ENCODE assay signal across 11 cellular contexts in genomic region chr2:215870088-215870490, GRCh38.
DNase-seq lines count a peak whose midpoint lies in the region; ATAC-seq and TF ChIP-seq lines count a peak whose summit lies in the region.
"Had no signal": no experiment of that assay in that cellular context is flagged by ENCODE, and none has a peak within 500 bp of the region (broad histone marks: within the 10 kb centered on the region; RNA-seq: fewer than 3 reads in every experiment).

No MANE protein-coding gene starts in this region.

- peaks cover 17% of the 10 kb centered on the region for H3K4me1 ChIP-seq in PC-9 (replicated peaks; ENCODE audit: insufficient read depth)
- H3K4me1 ChIP-seq in trophoblast cell (ENCODE audit: control insufficient read depth in 1 of 2, insufficient read depth in 2 of 2, low read length in 2 of 2) = peaks cover 7 to 11% of the 10 kb centered on the region in 2 experiments
- H3K4me1 ChIP-seq: body of pancreas had no signal

- H3K79me1 ChIP-seq in trophoblast cell (ENCODE audit: low read length) = peaks cover 16% of the 10 kb centered on the region

- no peak for ATAC-seq in HG02852 (IDR thresholded peaks at IDR 0.05; ENCODE audit: unreplicated experiment)
- no peak for ATAC-seq in GM21515 (IDR thresholded peaks at IDR 0.05; ENCODE audit: unreplicated experiment)
- ATAC-seq: body of pancreas; stimulated activated memory B cell treated with anti-CD40 and anti-IgM and Interleukin-4, amounts not matched to agents 10 μg/mL and 1 μg/mL and 100 μg/mL, for 72 hours had no signal

- H2AFZ ChIP-seq in PC-9 (peak overlapping the region; percentile 27; the same call in 1 of the 2 replicates), trophoblast cell (ENCODE audit: insufficient read depth, low read length, poor library complexity) (no peak overlapping the region)

- TF ChIP-seq CTCF in PC-9 (conservative IDR thresholded peaks at IDR 0.05) (no peak), fibroblast of mammary gland (conservative IDR thresholded peaks at IDR 0.05; ENCODE audit: control insufficient read depth, insufficient read depth, low read depth, low read length) (no peak)

- H3K4me3 ChIP-seq in PC-9 = no peak overlapping the region
- no peak overlapping the region for H3K4me3 ChIP-seq in fibroblast of mammary gland (ENCODE audit: control insufficient read depth, low read depth, low read length)
- no peak overlapping the region for H3K4me3 ChIP-seq in trophoblast cell (ENCODE audit: low read depth, low read length)
- H3K4me3 ChIP-seq: body of pancreas had no signal

- H3K27ac ChIP-seq in PC-9 (peak overlapping the region; percentile 74), trophoblast cell (ENCODE audit: low read depth, low read length) (peak overlapping the region; percentile 53)
- H3K27ac ChIP-seq: body of pancreas had no signal

- peak overlapping the region; percentile 41 for H3K4ac ChIP-seq in trophoblast cell (ENCODE audit: low read depth, low read length)

- peak overlapping the region; percentile 19 for H2AK5ac ChIP-seq in trophoblast cell (ENCODE audit: low read length)

- H2BK5ac ChIP-seq in trophoblast cell (ENCODE audit: low read depth, low read length, poor library complexity) = peak overlapping the region; percentile 35

- H4K91ac ChIP-seq in trophoblast cell (ENCODE audit: low read depth, low read length) = peak overlapping the region; percentile 91

- H3K4me2 ChIP-seq in PC-9 (no peak overlapping the region; the same call in 1 of the 2 replicates), trophoblast cell (ENCODE audit: low read length) (peak overlapping the region; percentile 31)

- BruUV-seq in PC-9 (replicated peaks; lab: Mats Ljungman, UMichigan) = no TSS peak

- no peaks in the 10 kb centered on the region for H3F3A ChIP-seq in PC-9 (ENCODE audit: insufficient read depth, low read depth)

- H3K27me3 ChIP-seq in PC-9 (ENCODE audit: insufficient read depth, low read depth) (no peaks in the 10 kb centered on the region), trophoblast cell (ENCODE audit: insufficient read depth, low read length) (no peaks in the 10 kb centered on the region)
- H3K27me3 ChIP-seq: body of pancreas had no signal

- H3K9me2 ChIP-seq in PC-9 (ENCODE audit: insufficient read depth) = no peaks in the 10 kb centered on the region

- peak overlapping the region; percentile 69 for H3K14ac ChIP-seq in trophoblast cell (ENCODE audit: low read length)

- no peak overlapping the region for H3K18ac ChIP-seq in trophoblast cell (ENCODE audit: low read length)

- intact Hi-C loops in PC-9 (cut with micrococcal nuclease; ENCODE audit: unreplicated experiment) = no loop called here
- intact Hi-C loops in posterior vena cava (cut with DNase I) = no loop called here

- H3K36me3 ChIP-seq in PC-9 (ENCODE audit: low read depth) (no peaks in the 10 kb centered on the region), trophoblast cell (ENCODE audit: control insufficient read depth in 1 of 2, insufficient read depth in 2 of 2, low read length in 2 of 2) (no peaks in the 10 kb centered on the region)

- H3K79me2 ChIP-seq in PC-9 (ENCODE audit: low read depth) (no peaks in the 10 kb centered on the region), trophoblast cell (ENCODE audit: control insufficient read depth, insufficient read depth, low read length, poor library complexity) (no peaks in the 10 kb centered on the region)

- no peak overlapping the region for H3K23ac ChIP-seq in trophoblast cell (ENCODE audit: low read length)

- POLR2A ChIA-PET in PC-9 (lab: Charles Lee; ENCODE audit: unreplicated experiment) = no interaction called here

- no peaks in the 10 kb centered on the region for H4K20me1 ChIP-seq in PC-9 (ENCODE audit: insufficient read depth)

- H2BK120ac ChIP-seq in trophoblast cell (ENCODE audit: insufficient read depth, low read length, poor library complexity) = peak overlapping the region; percentile 77

- H3K9me3 ChIP-seq in PC-9 (ENCODE audit: insufficient read depth, low read depth) = no peaks in the 10 kb centered on the region
- H3K9me3 ChIP-seq in trophoblast cell (ENCODE audit: insufficient read depth, low read depth, low read length) = no peaks in the 10 kb centered on the region
- H3K9me3 ChIP-seq: body of pancreas had no signal

- peak overlapping the region; percentile 72 for H2BK12ac ChIP-seq in trophoblast cell (ENCODE audit: low read length)

- no CpG with 5 or more reads among the region's 3 CpGs for WGBS in trophoblast cell (ENCODE audit: extremely low coverage, insufficient coverage, insufficient read length)

- H4K12ac ChIP-seq in trophoblast cell (ENCODE audit: low read depth, low read length) = no peak overlapping the region

- CTCF ChIA-PET in PC-9 (lab: Charles Lee) = no interaction called here

- peak overlapping the region; percentile 17 for H4K8ac ChIP-seq in trophoblast cell (ENCODE audit: low read depth, low read length)

- DNase-seq in GM04503 (ENCODE audit: low read depth) (peak; percentile 65), PC-9 (peak; percentile 38 to 66), fibroblast of mammary gland (ENCODE audit: low read depth) (peak; percentile 82), trophoblast cell (peak; percentile 87 to 92), posterior vena cava (ENCODE audit: low spot score) (no peak), T-helper 2 cell (no peak)
- DNase-seq: DMS153 had no signal

- no peak overlapping the region for H3K9ac ChIP-seq in trophoblast cell (ENCODE audit: low read length)

Comparison
In these comparisons a context has a peak if more than half of its experiments do, and no peak if none do; other contexts are left out.
1. DNase-seq: peak in GM04503 (single experiment), PC-9 (2 of 2), fibroblast of mammary gland (single experiment) and trophoblast cell (2 of 2); none in posterior vena cava (single experiment) and T-helper 2 cell (0 of 5).